ENCODE assay signal across 1 cellular context in the genomic region with DNA sequence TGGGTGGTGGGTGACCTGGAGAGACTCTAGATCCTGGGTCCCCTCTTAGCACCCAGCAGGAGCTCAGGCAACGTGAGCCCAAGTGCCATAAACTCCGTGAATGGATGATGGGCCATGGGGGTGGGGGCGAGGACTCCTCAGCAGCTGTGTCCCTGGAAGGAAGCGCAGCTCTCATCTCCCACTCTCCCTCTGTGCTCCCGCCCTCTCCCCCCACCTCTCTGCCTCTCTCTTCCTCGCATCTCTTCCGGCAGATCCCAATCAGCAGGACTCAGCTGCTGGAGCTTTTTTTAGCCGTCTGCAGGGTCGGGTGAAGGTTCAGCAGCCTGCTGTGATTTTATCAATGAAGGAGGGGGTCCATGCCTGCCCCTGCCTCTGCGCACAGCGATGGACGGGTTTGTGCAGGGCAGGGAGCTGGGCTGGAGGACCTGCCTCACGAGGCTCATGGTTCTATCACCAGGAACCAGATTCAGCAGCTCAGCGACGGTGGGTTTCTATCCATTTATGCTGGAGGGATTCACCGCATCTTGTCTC.
TF ChIP-seq lines count a peak whose summit lies in the region.

No MANE protein-coding gene starts in this region.

TF ChIP-seq in K562, 482 proteins besides CTCF, POLR2A, EP300 and RAD21 (continued from another document and continues in another):
- TF ChIP-seq, protein P1, sequence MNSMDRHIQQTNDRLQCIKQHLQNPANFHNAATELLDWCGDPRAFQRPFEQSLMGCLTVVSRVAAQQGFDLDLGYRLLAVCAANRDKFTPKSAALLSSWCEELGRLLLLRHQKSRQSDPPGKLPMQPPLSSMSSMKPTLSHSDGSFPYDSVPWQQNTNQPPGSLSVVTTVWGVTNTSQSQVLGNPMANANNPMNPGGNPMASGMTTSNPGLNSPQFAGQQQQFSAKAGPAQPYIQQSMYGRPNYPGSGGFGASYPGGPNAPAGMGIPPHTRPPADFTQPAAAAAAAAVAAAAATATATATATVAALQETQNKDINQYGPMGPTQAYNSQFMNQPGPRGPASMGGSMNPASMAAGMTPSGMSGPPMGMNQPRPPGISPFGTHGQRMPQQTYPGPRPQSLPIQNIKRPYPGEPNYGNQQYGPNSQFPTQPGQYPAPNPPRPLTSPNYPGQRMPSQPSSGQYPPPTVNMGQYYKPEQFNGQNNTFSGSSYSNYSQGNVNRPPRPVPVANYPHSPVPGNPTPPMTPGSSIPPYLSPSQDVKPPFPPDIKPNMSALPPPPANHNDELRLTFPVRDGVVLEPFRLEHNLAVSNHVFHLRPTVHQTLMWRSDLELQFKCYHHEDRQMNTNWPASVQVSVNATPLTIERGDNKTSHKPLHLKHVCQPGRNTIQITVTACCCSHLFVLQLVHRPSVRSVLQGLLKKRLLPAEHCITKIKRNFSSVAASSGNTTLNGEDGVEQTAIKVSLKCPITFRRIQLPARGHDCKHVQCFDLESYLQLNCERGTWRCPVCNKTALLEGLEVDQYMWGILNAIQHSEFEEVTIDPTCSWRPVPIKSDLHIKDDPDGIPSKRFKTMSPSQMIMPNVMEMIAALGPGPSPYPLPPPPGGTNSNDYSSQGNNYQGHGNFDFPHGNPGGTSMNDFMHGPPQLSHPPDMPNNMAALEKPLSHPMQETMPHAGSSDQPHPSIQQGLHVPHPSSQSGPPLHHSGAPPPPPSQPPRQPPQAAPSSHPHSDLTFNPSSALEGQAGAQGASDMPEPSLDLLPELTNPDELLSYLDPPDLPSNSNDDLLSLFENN (IDR thresholded peaks at IDR 0.05; ENCODE audit: low read depth in 2 of 2, low read length in 2 of 2): 0 out of 4 replicates have a peak, but pooled peaks of 1 of the 2 experiments have one; percentile 22
- no peak for TF ChIP-seq RBM22 (IDR thresholded peaks at IDR 0.05; ENCODE audit: low read depth, low read length, poor library complexity, severe bottlenecking)
- TF ChIP-seq MEF2D (tag; conservative IDR thresholded peaks at IDR 0.05; ENCODE audit: low read depth): peak; percentile 95
- TF ChIP-seq HNRNPH1 (optimal IDR thresholded peaks at IDR 0.05; ENCODE audit: low read depth, low read length): no peak
- no peak for TF ChIP-seq TBP (optimal IDR thresholded peaks at IDR 0.05; ENCODE audit: low read depth, low read length)
- TF ChIP-seq, protein P2, sequence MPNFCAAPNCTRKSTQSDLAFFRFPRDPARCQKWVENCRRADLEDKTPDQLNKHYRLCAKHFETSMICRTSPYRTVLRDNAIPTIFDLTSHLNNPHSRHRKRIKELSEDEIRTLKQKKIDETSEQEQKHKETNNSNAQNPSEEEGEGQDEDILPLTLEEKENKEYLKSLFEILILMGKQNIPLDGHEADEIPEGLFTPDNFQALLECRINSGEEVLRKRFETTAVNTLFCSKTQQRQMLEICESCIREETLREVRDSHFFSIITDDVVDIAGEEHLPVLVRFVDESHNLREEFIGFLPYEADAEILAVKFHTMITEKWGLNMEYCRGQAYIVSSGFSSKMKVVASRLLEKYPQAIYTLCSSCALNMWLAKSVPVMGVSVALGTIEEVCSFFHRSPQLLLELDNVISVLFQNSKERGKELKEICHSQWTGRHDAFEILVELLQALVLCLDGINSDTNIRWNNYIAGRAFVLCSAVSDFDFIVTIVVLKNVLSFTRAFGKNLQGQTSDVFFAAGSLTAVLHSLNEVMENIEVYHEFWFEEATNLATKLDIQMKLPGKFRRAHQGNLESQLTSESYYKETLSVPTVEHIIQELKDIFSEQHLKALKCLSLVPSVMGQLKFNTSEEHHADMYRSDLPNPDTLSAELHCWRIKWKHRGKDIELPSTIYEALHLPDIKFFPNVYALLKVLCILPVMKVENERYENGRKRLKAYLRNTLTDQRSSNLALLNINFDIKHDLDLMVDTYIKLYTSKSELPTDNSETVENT (CRISPR knock-in tag; IDR thresholded peaks at IDR 0.05): no peak
- no peak for TF ChIP-seq ZNF174 (CRISPR knock-in tag; IDR thresholded peaks at IDR 0.05)
- TF ChIP-seq, protein P3, sequence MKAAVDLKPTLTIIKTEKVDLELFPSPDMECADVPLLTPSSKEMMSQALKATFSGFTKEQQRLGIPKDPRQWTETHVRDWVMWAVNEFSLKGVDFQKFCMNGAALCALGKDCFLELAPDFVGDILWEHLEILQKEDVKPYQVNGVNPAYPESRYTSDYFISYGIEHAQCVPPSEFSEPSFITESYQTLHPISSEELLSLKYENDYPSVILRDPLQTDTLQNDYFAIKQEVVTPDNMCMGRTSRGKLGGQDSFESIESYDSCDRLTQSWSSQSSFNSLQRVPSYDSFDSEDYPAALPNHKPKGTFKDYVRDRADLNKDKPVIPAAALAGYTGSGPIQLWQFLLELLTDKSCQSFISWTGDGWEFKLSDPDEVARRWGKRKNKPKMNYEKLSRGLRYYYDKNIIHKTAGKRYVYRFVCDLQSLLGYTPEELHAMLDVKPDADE (conservative IDR thresholded peaks at IDR 0.05; ENCODE audit: control insufficient read depth, low read depth, low read length): no peak; the same call in 1 of the 2 replicates
- TF ChIP-seq, protein P4, sequence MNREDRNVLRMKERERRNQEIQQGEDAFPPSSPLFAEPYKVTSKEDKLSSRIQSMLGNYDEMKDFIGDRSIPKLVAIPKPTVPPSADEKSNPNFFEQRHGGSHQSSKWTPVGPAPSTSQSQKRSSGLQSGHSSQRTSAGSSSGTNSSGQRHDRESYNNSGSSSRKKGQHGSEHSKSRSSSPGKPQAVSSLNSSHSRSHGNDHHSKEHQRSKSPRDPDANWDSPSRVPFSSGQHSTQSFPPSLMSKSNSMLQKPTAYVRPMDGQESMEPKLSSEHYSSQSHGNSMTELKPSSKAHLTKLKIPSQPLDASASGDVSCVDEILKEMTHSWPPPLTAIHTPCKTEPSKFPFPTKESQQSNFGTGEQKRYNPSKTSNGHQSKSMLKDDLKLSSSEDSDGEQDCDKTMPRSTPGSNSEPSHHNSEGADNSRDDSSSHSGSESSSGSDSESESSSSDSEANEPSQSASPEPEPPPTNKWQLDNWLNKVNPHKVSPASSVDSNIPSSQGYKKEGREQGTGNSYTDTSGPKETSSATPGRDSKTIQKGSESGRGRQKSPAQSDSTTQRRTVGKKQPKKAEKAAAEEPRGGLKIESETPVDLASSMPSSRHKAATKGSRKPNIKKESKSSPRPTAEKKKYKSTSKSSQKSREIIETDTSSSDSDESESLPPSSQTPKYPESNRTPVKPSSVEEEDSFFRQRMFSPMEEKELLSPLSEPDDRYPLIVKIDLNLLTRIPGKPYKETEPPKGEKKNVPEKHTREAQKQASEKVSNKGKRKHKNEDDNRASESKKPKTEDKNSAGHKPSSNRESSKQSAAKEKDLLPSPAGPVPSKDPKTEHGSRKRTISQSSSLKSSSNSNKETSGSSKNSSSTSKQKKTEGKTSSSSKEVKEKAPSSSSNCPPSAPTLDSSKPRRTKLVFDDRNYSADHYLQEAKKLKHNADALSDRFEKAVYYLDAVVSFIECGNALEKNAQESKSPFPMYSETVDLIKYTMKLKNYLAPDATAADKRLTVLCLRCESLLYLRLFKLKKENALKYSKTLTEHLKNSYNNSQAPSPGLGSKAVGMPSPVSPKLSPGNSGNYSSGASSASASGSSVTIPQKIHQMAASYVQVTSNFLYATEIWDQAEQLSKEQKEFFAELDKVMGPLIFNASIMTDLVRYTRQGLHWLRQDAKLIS (CRISPR knock-in tag; IDR thresholded peaks at IDR 0.05): no peak
- TF ChIP-seq GATA2 (CRISPR knock-in tag; IDR thresholded peaks at IDR 0.05): peak; percentile 75
- no peak for TF ChIP-seq CEBPG (CRISPR knock-in tag; IDR thresholded peaks at IDR 0.05)
- no peak for TF ChIP-seq CEBPG (tag; conservative IDR thresholded peaks at IDR 0.05 in 1 of 2, IDR thresholded peaks at IDR 0.05 in 1 of 2)
- peak; percentile 46 for TF ChIP-seq CREM (IDR thresholded peaks at IDR 0.05; ENCODE audit: low read depth)
- TF ChIP-seq, protein P5, sequence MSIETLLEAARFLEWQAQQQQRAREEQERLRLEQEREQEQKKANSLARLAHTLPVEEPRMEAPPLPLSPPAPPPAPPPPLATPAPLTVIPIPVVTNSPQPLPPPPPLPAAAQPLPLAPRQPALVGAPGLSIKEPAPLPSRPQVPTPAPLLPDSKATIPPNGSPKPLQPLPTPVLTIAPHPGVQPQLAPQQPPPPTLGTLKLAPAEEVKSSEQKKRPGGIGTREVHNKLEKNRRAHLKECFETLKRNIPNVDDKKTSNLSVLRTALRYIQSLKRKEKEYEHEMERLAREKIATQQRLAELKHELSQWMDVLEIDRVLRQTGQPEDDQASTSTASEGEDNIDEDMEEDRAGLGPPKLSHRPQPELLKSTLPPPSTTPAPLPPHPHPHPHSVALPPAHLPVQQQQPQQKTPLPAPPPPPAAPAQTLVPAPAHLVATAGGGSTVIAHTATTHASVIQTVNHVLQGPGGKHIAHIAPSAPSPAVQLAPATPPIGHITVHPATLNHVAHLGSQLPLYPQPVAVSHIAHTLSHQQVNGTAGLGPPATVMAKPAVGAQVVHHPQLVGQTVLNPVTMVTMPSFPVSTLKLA (conservative IDR thresholded peaks at IDR 0.05): no peak
- TF ChIP-seq PHF21A (IDR thresholded peaks at IDR 0.05; ENCODE audit: borderline replicate concordance, low read depth): peak; percentile 20; the same call in 1 of the 2 replicates
- TF ChIP-seq, protein P6, sequence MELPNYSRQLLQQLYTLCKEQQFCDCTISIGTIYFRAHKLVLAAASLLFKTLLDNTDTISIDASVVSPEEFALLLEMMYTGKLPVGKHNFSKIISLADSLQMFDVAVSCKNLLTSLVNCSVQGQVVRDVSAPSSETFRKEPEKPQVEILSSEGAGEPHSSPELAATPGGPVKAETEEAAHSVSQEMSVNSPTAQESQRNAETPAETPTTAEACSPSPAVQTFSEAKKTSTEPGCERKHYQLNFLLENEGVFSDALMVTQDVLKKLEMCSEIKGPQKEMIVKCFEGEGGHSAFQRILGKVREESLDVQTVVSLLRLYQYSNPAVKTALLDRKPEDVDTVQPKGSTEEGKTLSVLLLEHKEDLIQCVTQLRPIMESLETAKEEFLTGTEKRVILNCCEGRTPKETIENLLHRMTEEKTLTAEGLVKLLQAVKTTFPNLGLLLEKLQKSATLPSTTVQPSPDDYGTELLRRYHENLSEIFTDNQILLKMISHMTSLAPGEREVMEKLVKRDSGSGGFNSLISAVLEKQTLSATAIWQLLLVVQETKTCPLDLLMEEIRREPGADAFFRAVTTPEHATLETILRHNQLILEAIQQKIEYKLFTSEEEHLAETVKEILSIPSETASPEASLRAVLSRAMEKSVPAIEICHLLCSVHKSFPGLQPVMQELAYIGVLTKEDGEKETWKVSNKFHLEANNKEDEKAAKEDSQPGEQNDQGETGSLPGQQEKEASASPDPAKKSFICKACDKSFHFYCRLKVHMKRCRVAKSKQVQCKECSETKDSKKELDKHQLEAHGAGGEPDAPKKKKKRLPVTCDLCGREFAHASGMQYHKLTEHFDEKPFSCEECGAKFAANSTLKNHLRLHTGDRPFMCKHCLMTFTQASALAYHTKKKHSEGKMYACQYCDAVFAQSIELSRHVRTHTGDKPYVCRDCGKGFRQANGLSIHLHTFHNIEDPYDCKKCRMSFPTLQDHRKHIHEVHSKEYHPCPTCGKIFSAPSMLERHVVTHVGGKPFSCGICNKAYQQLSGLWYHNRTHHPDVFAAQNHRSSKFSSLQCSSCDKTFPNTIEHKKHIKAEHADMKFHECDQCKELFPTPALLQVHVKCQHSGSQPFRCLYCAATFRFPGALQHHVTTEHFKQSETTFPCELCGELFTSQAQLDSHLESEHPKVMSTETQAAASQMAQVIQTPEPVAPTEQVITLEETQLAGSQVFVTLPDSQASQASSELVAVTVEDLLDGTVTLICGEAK (IDR thresholded peaks at IDR 0.05): no peak
- TF ChIP-seq, protein P6 (CRISPR knock-in tag; IDR thresholded peaks at IDR 0.05): no peak
- TF ChIP-seq, protein P7, sequence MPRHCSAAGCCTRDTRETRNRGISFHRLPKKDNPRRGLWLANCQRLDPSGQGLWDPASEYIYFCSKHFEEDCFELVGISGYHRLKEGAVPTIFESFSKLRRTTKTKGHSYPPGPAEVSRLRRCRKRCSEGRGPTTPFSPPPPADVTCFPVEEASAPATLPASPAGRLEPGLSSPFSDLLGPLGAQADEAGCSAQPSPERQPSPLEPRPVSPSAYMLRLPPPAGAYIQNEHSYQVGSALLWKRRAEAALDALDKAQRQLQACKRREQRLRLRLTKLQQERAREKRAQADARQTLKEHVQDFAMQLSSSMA (CRISPR knock-in tag; IDR thresholded peaks at IDR 0.05): no peak
- TF ChIP-seq, protein P8, sequence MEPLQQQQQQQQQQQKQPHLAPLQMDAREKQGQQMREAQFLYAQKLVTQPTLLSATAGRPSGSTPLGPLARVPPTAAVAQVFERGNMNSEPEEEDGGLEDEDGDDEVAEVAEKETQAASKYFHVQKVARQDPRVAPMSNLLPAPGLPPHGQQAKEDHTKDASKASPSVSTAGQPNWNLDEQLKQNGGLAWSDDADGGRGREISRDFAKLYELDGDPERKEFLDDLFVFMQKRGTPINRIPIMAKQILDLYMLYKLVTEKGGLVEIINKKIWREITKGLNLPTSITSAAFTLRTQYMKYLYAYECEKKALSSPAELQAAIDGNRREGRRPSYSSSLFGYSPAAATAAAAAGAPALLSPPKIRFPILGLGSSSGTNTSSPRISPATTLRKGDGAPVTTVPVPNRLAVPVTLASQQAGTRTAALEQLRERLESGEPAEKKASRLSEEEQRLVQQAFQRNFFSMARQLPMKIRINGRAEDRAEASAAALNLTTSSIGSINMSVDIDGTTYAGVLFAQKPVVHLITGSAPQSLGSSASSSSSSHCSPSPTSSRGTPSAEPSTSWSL (CRISPR knock-in tag; IDR thresholded peaks at IDR 0.05; ENCODE audit: borderline replicate concordance): no peak
- TF ChIP-seq BRD9 (IDR thresholded peaks at IDR 0.05; ENCODE audit: low read depth, partially characterized antibody): no peak
- TF ChIP-seq SMARCA4 (IDR thresholded peaks at IDR 0.05): peak; percentile 61
